ENCODE assay signal across 10 cellular contexts in genomic region chr14:69132513-69133181, GRCh38. TPM values are rescaled to one million over a fixed set of nuclear protein-coding genes. Genes with fewer than 3 reads are reported as not detected.
DNase-seq lines count a peak whose midpoint lies in the region; FAIRE-seq and TF ChIP-seq lines count a peak whose summit lies in the region.
"Had no signal": no experiment of that assay in that cellular context is flagged by ENCODE, and none has a peak within 500 bp of the region (broad histone marks: within the 10 kb centered on the region; RNA-seq: fewer than 3 reads in every experiment).

No MANE protein-coding gene starts in this region.

- H3K27me3 Mint-ChIP-seq in HFFc6 (ENCODE audit: insufficient read depth), result no peaks in the 10 kb centered on the region

- WGBS in mesenchymal stem cell, result 95% methylated on average over 3 of the region's 4 CpGs
- WGBS in thyroid gland, 2 donors, result 85 to 91% methylated on average over 4 of the region's 4 CpGs

- no peak overlapping the region for H3K18ac ChIP-seq in mesenchymal stem cell (ENCODE audit: low read depth in 1 of 2, low read length in 2 of 2)

- FAIRE-seq in GM19239 (lab: Jason Lieb, UNC), result no peak

- H3K4me1 Mint-ChIP-seq in HFFc6 (ENCODE audit: low read depth), result peaks cover 61% of the 10 kb centered on the region

- no peak overlapping the region for H3K4me2 ChIP-seq in mesenchymal stem cell (ENCODE audit: low read length, poor library complexity, severe bottlenecking)

- no peak overlapping the region for H3K23ac ChIP-seq in mesenchymal stem cell (ENCODE audit: low read length in 2 of 2)

- H3K36me3 Mint-ChIP-seq in HFFc6 (ENCODE audit: low read depth), result no peaks in the 10 kb centered on the region

- DNase-seq in BE2C, result no peak
- no peak for DNase-seq in HFFc6
- DNase-seq in adipocyte (ENCODE audit: low read depth), result no peak
- DNase-seq in mesenchymal stem cell, result no peak
- no peak for DNase-seq in GM19239 (ENCODE audit: insufficient read length, low spot score)
- no peak for DNase-seq in thyroid gland
- DNase-seq in hepatic stellate cell (ENCODE audit: low spot score), result no peak
- DNase-seq in epidermal melanocyte (ENCODE audit: insufficient read length, low spot score), result no peak
- DNase-seq: activated gamma-delta T cell had no signal

- TF ChIP-seq POLR2A in thyroid gland (IDR thresholded peaks at IDR 0.05), result no peak

- H3K9me3 Mint-ChIP-seq in HFFc6, result no peaks in the 10 kb centered on the region

- peaks cover 10% of the 10 kb centered on the region for H3K79me1 ChIP-seq in mesenchymal stem cell (replicated peaks; ENCODE audit: low read length, poor library complexity, severe bottlenecking)

- H3K14ac ChIP-seq in mesenchymal stem cell (ENCODE audit: low read length in 2 of 2), result no peak overlapping the region

- H3K27ac ChIP-seq in mesenchymal stem cell (ENCODE audit: low read length, poor library complexity, severe bottlenecking) (no peak overlapping the region), thyroid gland (peak overlapping the region in 1 of 3 donors; percentile 24)
- H3K27ac ChIP-seq: HL-60 had no signal

- H2BK120ac ChIP-seq in mesenchymal stem cell (ENCODE audit: low read depth, low read length), result no peak overlapping the region

- H3K9ac ChIP-seq in adipocyte (ENCODE audit: low read length) (peak overlapping the region; percentile 12), mesenchymal stem cell (ENCODE audit: low read length) (peak overlapping the region; percentile 46)

- no peaks in the 10 kb centered on the region for H3K27me3 ChIP-seq in BE2C
- no peaks in the 10 kb centered on the region for H3K27me3 ChIP-seq in adipocyte (replicated peaks; ENCODE audit: control insufficient read depth, insufficient read depth, low read length)
- H3K27me3 ChIP-seq in mesenchymal stem cell (ENCODE audit: control insufficient read depth in 1 of 2, insufficient read depth in 1 of 2, low read length in 2 of 2), result no peaks in the 10 kb centered on the region
- no peaks in the 10 kb centered on the region for H3K27me3 ChIP-seq in thyroid gland

- H3K36me3 ChIP-seq in BE2C (no peaks in the 10 kb centered on the region), adipocyte (ENCODE audit: control insufficient read depth, insufficient read depth, low read length, severe bottlenecking) (no peaks in the 10 kb centered on the region), mesenchymal stem cell (ENCODE audit: control insufficient read depth in 1 of 2, insufficient read depth in 2 of 2, low read depth in 1 of 2, low read length in 2 of 2) (no peaks in the 10 kb centered on the region), thyroid gland (no peaks in the 10 kb centered on the region)

- H3K4me3 Mint-ChIP-seq in HFFc6, result peak overlapping the region; percentile 87

- peak overlapping the region; percentile 31 for H3K4me3 ChIP-seq in BE2C (ENCODE audit: low read depth, low read length)
- H3K4me3 ChIP-seq in adipocyte (ENCODE audit: low read length), result peak overlapping the region; percentile 58
- peak overlapping the region in 1 of 2 experiments; percentile 63 for H3K4me3 ChIP-seq in mesenchymal stem cell (ENCODE audit: insufficient read depth in 1 of 2, low read depth in 1 of 2, low read length in 2 of 2)
- no peak overlapping the region for H3K4me3 ChIP-seq in thyroid gland (replicated peaks in 1 of 3)

- H2BK5ac ChIP-seq in mesenchymal stem cell (ENCODE audit: low read depth, low read length, poor library complexity, severe bottlenecking), result no peak overlapping the region

- H2BK12ac ChIP-seq in mesenchymal stem cell (ENCODE audit: low read length in 2 of 2), result no peak overlapping the region

- H3K9me3 ChIP-seq in BE2C, result no peaks in the 10 kb centered on the region
- H3K9me3 ChIP-seq in adipocyte (ENCODE audit: control insufficient read depth, low read length), result no peaks in the 10 kb centered on the region
- no peaks in the 10 kb centered on the region for H3K9me3 ChIP-seq in mesenchymal stem cell (ENCODE audit: control insufficient read depth, low read length)
- H3K9me3 ChIP-seq in thyroid gland, result no peaks in the 10 kb centered on the region

- peak overlapping the region; percentile 87 for H3K27ac Mint-ChIP-seq in HFFc6

- H4K91ac ChIP-seq in mesenchymal stem cell (ENCODE audit: low read length), result no peak overlapping the region

- H3K4me1 ChIP-seq in BE2C (peaks cover 45% of the 10 kb centered on the region), adipocyte (ENCODE audit: control insufficient read depth, insufficient read depth, low read length) (peaks cover 61% of the 10 kb centered on the region), mesenchymal stem cell (ENCODE audit: control insufficient read depth, insufficient read depth, low read depth, low read length) (peaks cover 8% of the 10 kb centered on the region), thyroid gland (peaks cover 33 to 60% of the 10 kb centered on the region in 2 donors)

- TF ChIP-seq CTCF in BE2C (IDR thresholded peaks at IDR 0.05; ENCODE audit: low read depth, low read length) (no peak), HFFc6 (IDR thresholded peaks at IDR 0.05) (no peak), thyroid gland (IDR thresholded peaks at IDR 0.05) (no peak)

- no peak overlapping the region for H2AFZ ChIP-seq in mesenchymal stem cell (ENCODE audit: low read depth, low read length)

- no peak overlapping the region for H2AK5ac ChIP-seq in mesenchymal stem cell (ENCODE audit: low read length, severe bottlenecking)

- H4K8ac ChIP-seq in mesenchymal stem cell (ENCODE audit: low read length), result no peak overlapping the region

- no peak overlapping the region for H3K4ac ChIP-seq in mesenchymal stem cell (ENCODE audit: low read depth in 1 of 2, low read length in 2 of 2)

- no peak overlapping the region for H2BK15ac ChIP-seq in mesenchymal stem cell (ENCODE audit: low read depth, poor library complexity, severe bottlenecking)

- intact Hi-C loops in thyroid gland (cut with DNase I), result loop anchor here (10.0 kb wide), 1 partner anchor 62 kb away; the partner anchor contains the start of gene EXD2

RNA-seq across cellular contexts. Expression of gene DCAF5, which starts 20.3 kb away (rescaled TPM):
- polyA plus RNA-seq in BE2C (2012; ENCODE audit: insufficient read depth, insufficient read length, low read depth), result 41.7 TPM
- 10 to 100 TPM; 23.4 to 34.7 (median 27.0) TPM for total RNA-seq in HFFc6 (2021; fragmentation: NEBNext Ultra II Directional; extraction: Animal tissue kit (Norgen Biotek cat#: 25700))
- 42.5 TPM for polyA plus RNA-seq in mesenchymal stem cell (2013, experiment 1 of 2)
- polyA plus RNA-seq in mesenchymal stem cell (2013, experiment 2 of 2), result 39.8 TPM
- 10 to 100 TPM; 36.0 to 53.6 (median 38.9) TPM for total RNA-seq in thyroid gland

RNA-seq across cellular contexts. Expression of gene EXD2, which starts 58.7 kb away (rescaled TPM):
- polyA plus RNA-seq in BE2C (2012; ENCODE audit: insufficient read depth, insufficient read length, low read depth), result 22.3 TPM
- 10 to 100 TPM; 13.8 to 19.2 (median 15.2) TPM for total RNA-seq in HFFc6 (2021; fragmentation: NEBNext Ultra II Directional; extraction: Animal tissue kit (Norgen Biotek cat#: 25700))
- polyA plus RNA-seq in mesenchymal stem cell (2013, experiment 1 of 2), result 14.8 TPM
- 14.9 TPM for polyA plus RNA-seq in mesenchymal stem cell (2013, experiment 2 of 2)
- 10 to 100 TPM; 21.2 to 28.3 (median 25.2) TPM for total RNA-seq in thyroid gland

Comparison
In these comparisons a context has a peak if more than half of its experiments do, and no peak if none do; other contexts are left out.
1. H3K4me3 ChIP-seq: peak in BE2C (single experiment) and adipocyte (single experiment); none in thyroid gland (0 of 3).